16 cellular contexts compared by ENCODE assay signal in genomic region chr9:129840024-129840423, GRCh38. TPM values are rescaled to one million over a fixed set of nuclear protein-coding genes. Genes with fewer than 3 reads are reported as not detected.
DNase-seq lines count a peak whose midpoint lies in the region; ATAC-seq, FAIRE-seq and TF ChIP-seq lines count a peak whose summit lies in the region.
"Had no signal": no experiment of that assay in that cellular context is flagged by ENCODE, and none has a peak within 500 bp of the region (broad histone marks: within the 10 kb centered on the region; RNA-seq: fewer than 3 reads in every experiment).

No MANE protein-coding gene starts in this region.

- no peak for ATAC-seq in HG02840 (IDR thresholded peaks at IDR 0.05; ENCODE audit: low FRiP score, unreplicated experiment)
- no peak for ATAC-seq in GM19397 (IDR thresholded peaks at IDR 0.05; ENCODE audit: unreplicated experiment)
- ATAC-seq: right lobe of liver had no signal

- H3K18ac ChIP-seq in H1 (ENCODE audit: extremely low read depth, low read length), result no peak overlapping the region

- H2BK12ac ChIP-seq in H1 (ENCODE audit: low read depth, low read length), result no peak overlapping the region

- POLR2A ChIA-PET in H1 (lab: Charles Lee; ENCODE audit: partially characterized antibody), result no interaction called here

- H3K56ac ChIP-seq in H1 (replicated peaks; ENCODE audit: insufficient read length, low read depth, low read length), result no peak overlapping the region

- CTCF ChIA-PET in H1 (lab: Charles Lee; ENCODE audit: partially characterized antibody), result interaction anchor here (0.6 to 1.5 kb wide), 2 partner anchors 9 to 273 kb away, joined by 3 read pairs; no protein-coding TSS in a partner anchor

- H4K91ac ChIP-seq in H1 (replicated peaks; ENCODE audit: insufficient read length, low read length), result peak overlapping the region; percentile 57

- H2BK120ac ChIP-seq in H1 (replicated peaks; ENCODE audit: low read depth, low read length), result no peak overlapping the region

- TF ChIP-seq EP300 in H1 (IDR thresholded peaks at IDR 0.05; ENCODE audit: borderline replicate concordance in 1 of 2, low read depth in 2 of 2, low read length in 2 of 2), result no peak

- H3K4me1 ChIP-seq in H1 (replicated peaks in 1 of 4; ENCODE audit: control insufficient read depth in 3 of 4, insufficient read depth in 4 of 4, low read length in 3 of 4), result peaks cover 5 to 18% (median 10%) of the 10 kb centered on the region in 4 experiments; a peak in 6 of 7 replicates

- no peak overlapping the region; the same call in 1 of the 2 replicates for H2AK5ac ChIP-seq in H1 (ENCODE audit: low read depth, low read length)

- no peaks in the 10 kb centered on the region for H3K9me3 Mint-ChIP-seq in T-helper 1 cell treated with Interleukin-12 subunit alpha and Interleukin-12 subunit beta and Interleukin-4 antibody, amounts not matched to agents 30 μg/mL and 1 μg/mL, for 36 hours

- TF ChIP-seq POLR2A in H1 (IDR thresholded peaks at IDR 0.05; ENCODE audit: control extremely low read depth in 1 of 2, low read depth in 2 of 2, low read length in 2 of 2), result no peak

- peaks cover 0 to 3% of the 10 kb centered on the region in 2 experiments for H4K20me1 ChIP-seq in H1 (replicated peaks in 1 of 2; ENCODE audit: control insufficient read depth in 1 of 2, insufficient read depth in 2 of 2, low read length in 2 of 2)

- WGBS in H1 (ENCODE audit: extremely low coverage in 1 of 2, insufficient coverage in 1 of 2, insufficient read length in 1 of 2, insufficient replicate concordance in 2 of 2, low coverage in 1 of 2, low lambda C conversion rate in 2 of 2, missing lambda C conversion rate in 1 of 2), 2 experiments, result 83% methylated on average over 8 of the region's 8 CpGs; no CpG with 5 or more reads in 1 of the 2 experiments

- H3K27me3 ChIP-seq in H1 (replicated peaks in 1 of 4; ENCODE audit: control insufficient read depth in 3 of 4, extremely low read depth in 1 of 4, insufficient read depth in 3 of 4, low read length in 3 of 4), result no peaks in the 10 kb centered on the region
- H3K27me3 ChIP-seq in MG63, result no peaks in the 10 kb centered on the region
- H3K27me3 ChIP-seq: ascending aorta, dorsolateral prefrontal cortex, right lobe of liver, thyroid gland had no signal

- no peak overlapping the region for H3K23ac ChIP-seq in H1 (ENCODE audit: insufficient read length)

- peaks cover 27% of the 10 kb centered on the region for H3K36me3 Mint-ChIP-seq in T-helper 1 cell treated with Interleukin-12 subunit alpha and Interleukin-12 subunit beta and Interleukin-4 antibody, amounts not matched to agents 30 μg/mL and 1 μg/mL, for 36 hours (ENCODE audit: low read depth)

- H3K79me1 ChIP-seq in H1 (ENCODE audit: low read depth, low read length), result peaks cover 4% of the 10 kb centered on the region; the same call in 1 of the 2 replicates

- no peak overlapping the region for H2AFZ ChIP-seq in H1 (ENCODE audit: low read length)

- H3K79me2 ChIP-seq in H1 (ENCODE audit: control insufficient read depth in 1 of 2, insufficient read depth in 2 of 2, low read length in 2 of 2), result peaks cover 0 to 3% of the 10 kb centered on the region in 2 experiments; a peak in 1 of 4 replicates

- H3K4me1 Mint-ChIP-seq in T-helper 1 cell treated with Interleukin-12 subunit alpha and Interleukin-12 subunit beta and Interleukin-4 antibody, amounts not matched to agents 30 μg/mL and 1 μg/mL, for 36 hours (ENCODE audit: low read depth), result peaks cover 46% of the 10 kb centered on the region

- H4K8ac ChIP-seq in H1 (ENCODE audit: extremely low read depth, insufficient read depth, low read length), result peak overlapping the region; percentile 1; the same call in 1 of the 2 replicates

- no peak overlapping the region for H3K4me2 ChIP-seq in H1 (ENCODE audit: insufficient read depth in 1 of 2, low read depth in 2 of 2, low read length in 2 of 2)

- no peak overlapping the region for H3K14ac ChIP-seq in H1 (ENCODE audit: insufficient read length)

- no peaks in the 10 kb centered on the region; the same call in 1 of the 2 replicates for H3K23me2 ChIP-seq in H1 (ENCODE audit: low read depth, low read length)

- no peak for TF ChIP-seq RAD21 in H1 (IDR thresholded peaks at IDR 0.05 in 1 of 2, conservative IDR thresholded peaks at IDR 0.05 in 1 of 2; ENCODE audit: low read depth in 2 of 2, low read length in 2 of 2)

- FAIRE-seq in H1 (lab: Jason Lieb, UNC), result no peak
- FAIRE-seq: islet of Langerhans had no signal

- H2BK20ac ChIP-seq in H1 (ENCODE audit: low read length), result no peak overlapping the region

- no peaks in the 10 kb centered on the region for H3K36me3 ChIP-seq in H1 (ENCODE audit: control insufficient read depth in 2 of 4, insufficient read depth in 4 of 4, low read length in 3 of 4)
- H3K36me3 ChIP-seq in MG63, result no peaks in the 10 kb centered on the region
- H3K36me3 ChIP-seq: right lobe of liver, thyroid gland had no signal

- H3K4me3 Mint-ChIP-seq in T-helper 1 cell treated with Interleukin-12 subunit alpha and Interleukin-12 subunit beta and Interleukin-4 antibody, amounts not matched to agents 30 μg/mL and 1 μg/mL, for 36 hours, result peak overlapping the region; percentile 10

- no peak overlapping the region for H3K9ac ChIP-seq in H1 (replicated peaks in 1 of 4; ENCODE audit: extremely low read depth in 1 of 4, low read depth in 3 of 4, low read length in 3 of 4)

- H3K27me3 Mint-ChIP-seq in T-helper 1 cell treated with Interleukin-12 subunit alpha and Interleukin-12 subunit beta and Interleukin-4 antibody, amounts not matched to agents 30 μg/mL and 1 μg/mL, for 36 hours (ENCODE audit: low read depth), result no peaks in the 10 kb centered on the region

- no peak overlapping the region for H2BK15ac ChIP-seq in H1 (ENCODE audit: low read length)

- TF ChIP-seq CTCF in H1 (IDR thresholded peaks at IDR 0.05; ENCODE audit: control extremely low read depth in 1 of 3, insufficient read depth in 1 of 3, low read depth in 1 of 3, low read length in 3 of 3), result no peak

- H2BK5ac ChIP-seq in H1 (ENCODE audit: low read depth, low read length), result no peak overlapping the region

- no peak overlapping the region for H4K5ac ChIP-seq in H1 (ENCODE audit: insufficient read length, low read depth, low read length)

- no peaks in the 10 kb centered on the region for H3K9me3 ChIP-seq in H1 (ENCODE audit: insufficient read depth in 2 of 2, low read depth in 1 of 2, low read length in 1 of 2)
- no peaks in the 10 kb centered on the region for H3K9me3 ChIP-seq in MG63
- H3K9me3 ChIP-seq: ascending aorta, right lobe of liver, thyroid gland had no signal

- H3K4ac ChIP-seq in H1 (replicated peaks; ENCODE audit: insufficient read length, low read depth, low read length), result no peak overlapping the region

- DNase-seq in T-helper 1 cell (no peak), NCI-H1092 treated with DMSO at 0.1 percent for 48 hours (lab: John Stamatoyannopoulos, UW) (peak; percentile 49), NCI-H774 (lab: John Stamatoyannopoulos, UW) (peak; percentile 97), H1 (ENCODE audit: low read depth in 1 of 2, low spot score in 2 of 2) (no peak), MG63 (no peak)
- DNase-seq: dorsolateral prefrontal cortex; foreskin melanocyte; NK-92 treated with Interleukin-12 subunit alpha and Interleukin-12 subunit beta, amount 100 ng/mL, for 24 hours; right lobe of liver; thyroid gland had no signal

- H3K27ac ChIP-seq in H1 (ENCODE audit: low read depth, low read length), result no peak overlapping the region
- H3K27ac ChIP-seq: 22Rv1, right lobe of liver had no signal

- H3K4me3 ChIP-seq in H1 (ENCODE audit: extremely low read depth in 1 of 4, insufficient read depth in 2 of 4, low read depth in 3 of 4, low read length in 4 of 4), result no peak overlapping the region
- no peak overlapping the region for H3K4me3 ChIP-seq in MG63
- H3K4me3 ChIP-seq: ascending aorta, dorsolateral prefrontal cortex, right lobe of liver, thyroid gland had no signal

- H3K27ac Mint-ChIP-seq in T-helper 1 cell treated with Interleukin-12 subunit alpha and Interleukin-12 subunit beta and Interleukin-4 antibody, amounts not matched to agents 30 μg/mL and 1 μg/mL, for 36 hours, result peak overlapping the region; percentile 31

RNA-seq across cellular contexts. Expression of gene USP20, which starts 4.8 kb away (rescaled TPM):
- total RNA-seq in H1 (2021; fragmentation: NEBNext Ultra II Directional; extraction: Animal tissue kit (Norgen Biotek cat#: 25700)), result 13.4 and 17.9 TPM in 2 replicates
- 23.0 and 35.0 TPM in 2 replicates for polyA plus RNA-seq in H1 (2011; rRNA removed)
- polyA plus RNA-seq in H1 (2011; cell fraction: cytosol; rRNA removed), result 19.8 TPM
- polyA plus RNA-seq in H1 (2011; cell fraction: nucleus; rRNA removed), result 91.3 TPM
- polyA plus RNA-seq in H1 (2012, experiment 1 of 2), result 14.6 to 23.3 TPM (median 18.9 TPM) in 4 replicates
- 11.5 TPM for polyA plus RNA-seq in H1 (2012, experiment 2 of 2)
- polyA plus RNA-seq in H1 (2013, experiment 1 of 2), result 7.0 TPM
- 5.9 TPM for polyA plus RNA-seq in H1 (2013, experiment 2 of 2)
- polyA minus RNA-seq in H1 (2011; rRNA and poly(A)+ RNA removed), result 12.4 and 12.7 TPM in 2 replicates
- 15.6 TPM for polyA minus RNA-seq in H1 (2011; cell fraction: cytosol; rRNA and poly(A)+ RNA removed)
- polyA minus RNA-seq in H1 (2011; cell fraction: nucleus; rRNA and poly(A)+ RNA removed), result 11.1 TPM
- total RNA-seq in MG63 (2014; rRNA removed; shearing (Covaris generic); ENCODE audit: low replicate concordance), result 6.2 and 10.2 TPM in 2 replicates

RNA-seq across cellular contexts. Expression of gene C9orf78, which starts 4.9 kb away (rescaled TPM):
- total RNA-seq in H1 (2021; fragmentation: NEBNext Ultra II Directional; extraction: Animal tissue kit (Norgen Biotek cat#: 25700)), result 40.6 and 47.7 TPM in 2 replicates
- polyA plus RNA-seq in H1 (2011; rRNA removed), result 16.7 and 17.4 TPM in 2 replicates
- polyA plus RNA-seq in H1 (2011; cell fraction: cytosol; rRNA removed), result 41.3 TPM
- polyA plus RNA-seq in H1 (2011; cell fraction: nucleus; rRNA removed), result 7.4 TPM
- 50.4 to 64.0 TPM (median 54.5 TPM) in 4 replicates for polyA plus RNA-seq in H1 (2012, experiment 1 of 2)
- 10.5 TPM for polyA plus RNA-seq in H1 (2012, experiment 2 of 2)
- 32.3 TPM for polyA plus RNA-seq in H1 (2013, experiment 1 of 2)
- 35.3 TPM for polyA plus RNA-seq in H1 (2013, experiment 2 of 2)
- 5.0 and 8.7 TPM in 2 replicates for polyA minus RNA-seq in H1 (2011; rRNA and poly(A)+ RNA removed)
- 17.6 TPM for polyA minus RNA-seq in H1 (2011; cell fraction: cytosol; rRNA and poly(A)+ RNA removed)
- polyA minus RNA-seq in H1 (2011; cell fraction: nucleus; rRNA and poly(A)+ RNA removed), result 6.8 TPM
- 48.7 and 116 TPM in 2 replicates for total RNA-seq in MG63 (2014; rRNA removed; shearing (Covaris generic); ENCODE audit: low replicate concordance)

RNA-seq across cellular contexts. Expression of gene TOR1A, which starts 16.1 kb away (rescaled TPM):
- 32.7 and 37.6 TPM in 2 replicates for total RNA-seq in H1 (2021; fragmentation: NEBNext Ultra II Directional; extraction: Animal tissue kit (Norgen Biotek cat#: 25700))
- polyA plus RNA-seq in H1 (2011; rRNA removed), result 46.6 and 46.7 TPM in 2 replicates
- polyA plus RNA-seq in H1 (2011; cell fraction: cytosol; rRNA removed), result 52.9 TPM
- polyA plus RNA-seq in H1 (2011; cell fraction: nucleus; rRNA removed), result 30.3 TPM
- polyA plus RNA-seq in H1 (2012, experiment 1 of 2), result 36.1 to 37.5 TPM (median 36.5 TPM) in 4 replicates
- 39.5 TPM for polyA plus RNA-seq in H1 (2012, experiment 2 of 2)
- 52.1 TPM for polyA plus RNA-seq in H1 (2013, experiment 1 of 2)
- polyA plus RNA-seq in H1 (2013, experiment 2 of 2), result 59.4 TPM
- polyA minus RNA-seq in H1 (2011; rRNA and poly(A)+ RNA removed), result 44.0 and 50.0 TPM in 2 replicates
- polyA minus RNA-seq in H1 (2011; cell fraction: cytosol; rRNA and poly(A)+ RNA removed), result 25.8 TPM
- 24.8 TPM for polyA minus RNA-seq in H1 (2011; cell fraction: nucleus; rRNA and poly(A)+ RNA removed)
- 30.1 and 32.1 TPM in 2 replicates for total RNA-seq in MG63 (2014; rRNA removed; shearing (Covaris generic); ENCODE audit: low replicate concordance)

RNA-seq across cellular contexts. Expression of gene TOR1B, which starts 37.0 kb away (rescaled TPM):
- 17.4 and 19.2 TPM in 2 replicates for total RNA-seq in H1 (2021; fragmentation: NEBNext Ultra II Directional; extraction: Animal tissue kit (Norgen Biotek cat#: 25700))
- 11.4 and 13.4 TPM in 2 replicates for polyA plus RNA-seq in H1 (2011; rRNA removed)
- polyA plus RNA-seq in H1 (2011; cell fraction: cytosol; rRNA removed), result 15.3 TPM
- 14.0 TPM for polyA plus RNA-seq in H1 (2011; cell fraction: nucleus; rRNA removed)
- 12.5 to 14.1 TPM (median 13.7 TPM) in 4 replicates for polyA plus RNA-seq in H1 (2012, experiment 1 of 2)
- polyA plus RNA-seq in H1 (2012, experiment 2 of 2), result 8.6 TPM
- 18.0 TPM for polyA plus RNA-seq in H1 (2013, experiment 1 of 2)
- polyA plus RNA-seq in H1 (2013, experiment 2 of 2), result 20.0 TPM
- 11.8 and 18.7 TPM in 2 replicates for polyA minus RNA-seq in H1 (2011; rRNA and poly(A)+ RNA removed)
- polyA minus RNA-seq in H1 (2011; cell fraction: cytosol; rRNA and poly(A)+ RNA removed), result 8.9 TPM
- polyA minus RNA-seq in H1 (2011; cell fraction: nucleus; rRNA and poly(A)+ RNA removed), result 12.2 TPM
- total RNA-seq in MG63 (2014; rRNA removed; shearing (Covaris generic); ENCODE audit: low replicate concordance), result 31.8 and 43.6 TPM in 2 replicates

Comparison
In these comparisons a context has a peak if more than half of its experiments do, and no peak if none do; other contexts are left out.
1. DNase-seq: peak in NCI-H1092 treated with DMSO at 0.1 percent for 48 hours (single experiment) and NCI-H774 (single experiment); none in T-helper 1 cell (0 of 5), H1 (0 of 2) and MG63 (single experiment).